15 cellular contexts compared by ENCODE assay signal in genomic region chr2:44663471-44664073, GRCh38.
DNase-seq lines count a peak whose midpoint lies in the region.
"Had no signal": no experiment of that assay in that cellular context is flagged by ENCODE, and none has a peak within 500 bp of the region (broad histone marks: within the 10 kb centered on the region; RNA-seq: fewer than 3 reads in every experiment).

No MANE protein-coding gene starts in this region.

- H3K36me3 Mint-ChIP-seq in activated CD4-positive, alpha-beta memory T cell treated with anti-CD3 and anti-CD28 coated beads for 36 hours: no peaks in the 10 kb centered on the region

- no peaks in the 10 kb centered on the region for H3K4me1 Mint-ChIP-seq in activated CD4-positive, alpha-beta memory T cell treated with anti-CD3 and anti-CD28 coated beads for 36 hours (ENCODE audit: low read depth)

- POLR2A ChIA-PET in activated CD4-positive, alpha-beta memory T cell treated with anti-CD3 and anti-CD28 coated beads for 36 hours (lab: Charles Lee): no interaction called here

- intact Hi-C loops in activated CD4-positive, alpha-beta memory T cell treated with anti-CD3 and anti-CD28 coated beads for 36 hours (cut with micrococcal nuclease): no loop called here

- no peak overlapping the region for H3K27ac Mint-ChIP-seq in activated CD4-positive, alpha-beta memory T cell treated with anti-CD3 and anti-CD28 coated beads for 36 hours
- H3K27ac Mint-ChIP-seq: CD4-positive, CD25-positive, alpha-beta regulatory T cell; IgD-negative memory B cell had no signal

- no peaks in the 10 kb centered on the region for H3K9me3 Mint-ChIP-seq in activated CD4-positive, alpha-beta memory T cell treated with anti-CD3 and anti-CD28 coated beads for 36 hours
- H3K9me3 Mint-ChIP-seq: IgD-negative memory B cell had no signal

- CTCF ChIA-PET in activated CD4-positive, alpha-beta memory T cell treated with anti-CD3 and anti-CD28 coated beads for 36 hours (lab: Charles Lee): no interaction called here

- DNase-seq in NCI-H82 (lab: John Stamatoyannopoulos, UW): peak; percentile 22
- no peak for DNase-seq in NCI-H82 treated with DMSO at 0.1 percent for 48 hours (lab: John Stamatoyannopoulos, UW; ENCODE audit: unreplicated experiment)
- DNase-seq in NCI-H226: peak; percentile 48
- peak; percentile 21 for DNase-seq in astrocyte of the hippocampus (ENCODE audit: low read depth, low spot score)
- peak; percentile 12 for DNase-seq in renal cortical epithelial cell (ENCODE audit: low read depth)
- DNase-seq in NCI-H1436 (lab: John Stamatoyannopoulos, UW): no peak
- DNase-seq in activated CD4-positive, alpha-beta memory T cell treated with anti-CD3 and anti-CD28 coated beads for 36 hours: no peak
- DNase-seq in GF-D8 (lab: John Stamatoyannopoulos, UW): no peak
- DNase-seq: 8988T; ACHN; Calu3; CD4-positive, CD25-positive, alpha-beta regulatory T cell; DMS 273 treated with DMSO at 0.1 percent for 48 hours; EL had no signal

- H3K27me3 Mint-ChIP-seq in activated CD4-positive, alpha-beta memory T cell treated with anti-CD3 and anti-CD28 coated beads for 36 hours: no peaks in the 10 kb centered on the region
- H3K27me3 Mint-ChIP-seq: CD4-positive, CD25-positive, alpha-beta regulatory T cell had no signal

- no peak overlapping the region for H3K4me3 Mint-ChIP-seq in activated CD4-positive, alpha-beta memory T cell treated with anti-CD3 and anti-CD28 coated beads for 36 hours
- H3K4me3 Mint-ChIP-seq: CD4-positive, CD25-positive, alpha-beta regulatory T cell; IgD-negative memory B cell had no signal

Comparison
In these comparisons a context has a peak if more than half of its experiments do, and no peak if none do; other contexts are left out.
1. DNase-seq: peak in NCI-H82 (single experiment), NCI-H226 (single experiment), astrocyte of the hippocampus (single experiment) and renal cortical epithelial cell (single experiment); none in NCI-H82 treated with DMSO at 0.1 percent for 48 hours (single experiment), NCI-H1436 (single experiment), activated CD4-positive, alpha-beta memory T cell treated with anti-CD3 and anti-CD28 coated beads for 36 hours (single experiment) and GF-D8 (single experiment).